In the genomic region with DNA sequence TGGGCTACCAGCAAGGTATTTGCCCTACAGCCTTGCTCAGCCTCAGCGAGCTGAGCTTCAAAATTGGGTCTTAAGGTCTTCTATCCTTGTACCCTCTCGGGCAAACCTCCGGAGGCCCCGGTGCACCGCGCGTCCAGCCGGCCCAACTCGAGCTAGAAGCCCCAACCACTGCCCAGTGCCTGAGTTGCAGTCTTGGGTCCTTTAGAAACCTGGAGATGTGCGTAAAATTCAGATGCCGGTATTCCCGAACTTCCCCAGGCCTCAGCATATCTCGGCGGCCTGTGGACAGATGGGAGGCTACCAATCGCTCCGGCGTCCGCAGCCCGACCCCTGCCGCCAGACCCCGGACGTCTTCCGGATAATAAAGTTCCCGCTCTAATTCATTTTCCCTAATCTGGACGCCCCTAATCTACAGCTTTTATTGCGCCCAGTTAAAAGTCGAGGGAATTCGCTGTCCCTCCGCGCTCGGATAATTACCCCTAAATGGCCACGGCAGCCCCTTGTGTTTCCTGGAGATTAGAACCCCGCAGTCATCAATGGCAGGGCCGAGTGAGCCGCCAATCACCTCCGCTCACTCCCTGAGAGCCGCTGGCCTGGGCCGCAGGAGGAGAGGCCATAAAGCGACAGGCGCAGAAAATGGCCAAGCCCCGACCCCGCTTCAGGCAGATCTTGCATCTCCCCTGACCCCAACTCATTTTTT, we compare ENCODE assay signal across 2 cellular contexts.
A peak's percentile ranks its signal among the peaks of the same experiment; 100 is the strongest.
TF ChIP-seq lines count a peak whose summit lies in the region.

No MANE protein-coding gene starts in this region.

TF ChIP-seq in SK-N-SH, 30 proteins besides CTCF, POLR2A, EP300 and RAD21 (continued from another document):
- TF ChIP-seq, protein P1, sequence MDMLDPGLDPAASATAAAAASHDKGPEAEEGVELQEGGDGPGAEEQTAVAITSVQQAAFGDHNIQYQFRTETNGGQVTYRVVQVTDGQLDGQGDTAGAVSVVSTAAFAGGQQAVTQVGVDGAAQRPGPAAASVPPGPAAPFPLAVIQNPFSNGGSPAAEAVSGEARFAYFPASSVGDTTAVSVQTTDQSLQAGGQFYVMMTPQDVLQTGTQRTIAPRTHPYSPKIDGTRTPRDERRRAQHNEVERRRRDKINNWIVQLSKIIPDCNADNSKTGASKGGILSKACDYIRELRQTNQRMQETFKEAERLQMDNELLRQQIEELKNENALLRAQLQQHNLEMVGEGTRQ (IDR thresholded peaks at IDR 0.05; ENCODE audit: borderline replicate concordance, low read depth, low read length), result no peak
- TF ChIP-seq SIN3A (IDR thresholded peaks at IDR 0.05; ENCODE audit: borderline replicate concordance, low read depth, low read length), result no peak
- TF ChIP-seq EZH2phosphoT487 (IDR thresholded peaks at IDR 0.05; ENCODE audit: borderline replicate concordance, low read depth), result peak; percentile 68; the same call in 1 of the 2 replicates
- no peak for TF ChIP-seq FOXM1 (IDR thresholded peaks at IDR 0.05; ENCODE audit: low read depth)

TF ChIP-seq in SK-N-SH treated with all-trans-retinoic acid at 6 μM for 48 hours, 23 proteins besides CTCF, POLR2A, EP300 and RAD21 (continued from another document):
- TF ChIP-seq, protein P2, sequence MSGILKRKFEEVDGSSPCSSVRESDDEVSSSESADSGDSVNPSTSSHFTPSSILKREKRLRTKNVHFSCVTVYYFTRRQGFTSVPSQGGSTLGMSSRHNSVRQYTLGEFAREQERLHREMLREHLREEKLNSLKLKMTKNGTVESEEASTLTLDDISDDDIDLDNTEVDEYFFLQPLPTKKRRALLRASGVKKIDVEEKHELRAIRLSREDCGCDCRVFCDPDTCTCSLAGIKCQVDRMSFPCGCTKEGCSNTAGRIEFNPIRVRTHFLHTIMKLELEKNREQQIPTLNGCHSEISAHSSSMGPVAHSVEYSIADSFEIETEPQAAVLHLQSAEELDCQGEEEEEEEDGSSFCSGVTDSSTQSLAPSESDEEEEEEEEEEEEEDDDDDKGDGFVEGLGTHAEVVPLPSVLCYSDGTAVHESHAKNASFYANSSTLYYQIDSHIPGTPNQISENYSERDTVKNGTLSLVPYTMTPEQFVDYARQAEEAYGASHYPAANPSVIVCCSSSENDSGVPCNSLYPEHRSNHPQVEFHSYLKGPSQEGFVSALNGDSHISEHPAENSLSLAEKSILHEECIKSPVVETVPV (CRISPR knock-in tag; IDR thresholded peaks at IDR 0.05), result no peak
- TF ChIP-seq RARB (CRISPR knock-in tag; IDR thresholded peaks at IDR 0.05), result no peak
- TF ChIP-seq TOX (CRISPR knock-in tag; IDR thresholded peaks at IDR 0.05; ENCODE audit: borderline replicate concordance), result no peak
- TF ChIP-seq ZFP3 (CRISPR knock-in tag; IDR thresholded peaks at IDR 0.05), result no peak
- TF ChIP-seq TCF4 (CRISPR knock-in tag; IDR thresholded peaks at IDR 0.05; ENCODE audit: borderline replicate concordance), result no peak
